In genomic region chr11:8477680-8478079, GRCh38 we compare ENCODE assay signal across 15 cellular contexts.
DNase-seq lines count a peak whose midpoint lies in the region; ATAC-seq and TF ChIP-seq lines count a peak whose summit lies in the region.
"Had no signal": no experiment of that assay in that cellular context is flagged by ENCODE, and none has a peak within 500 bp of the region (broad histone marks: within the 10 kb centered on the region; RNA-seq: fewer than 3 reads in every experiment).

No MANE protein-coding gene starts in this region.

- H3K27ac ChIP-seq in left ventricle myocardium inferior (replicated peaks) = no peak overlapping the region
- H3K27ac ChIP-seq in heart right ventricle = no peak overlapping the region
- H3K27ac ChIP-seq: BLaER1 had no signal

- H3K27me3 ChIP-seq in left ventricle myocardium inferior (ENCODE audit: low read depth) (no peaks in the 10 kb centered on the region), heart right ventricle (no peaks in the 10 kb centered on the region)
- H3K27me3 ChIP-seq: BLaER1 had no signal

- WGBS in heart right ventricle, 2 donors = 90 to 92% methylated on average over 1 of the region's 1 CpG

- no peak for DNase-seq in left ventricle myocardium inferior
- DNase-seq in T1000 (lab: John Stamatoyannopoulos, UW) = no peak
- no peak for DNase-seq in heart right ventricle
- DNase-seq in NCI-H510A treated with DMSO at 0.1 percent for 48 hours (lab: John Stamatoyannopoulos, UW) = no peak
- DNase-seq: activated CD4-positive, alpha-beta T cell treated with anti-CD3 and anti-CD28 coated beads, Interleukin-2, amount 50 U/mL, for 4 hours; activated naive CD4-positive, alpha-beta T cell treated with Interleukin-2 at 50 U/mL for 16 hours; cerebellar nuclear complex; H9; NCI-H1930; T-cell had no signal

- H3K36me3 ChIP-seq in left ventricle myocardium inferior (no peaks in the 10 kb centered on the region), heart right ventricle (no peaks in the 10 kb centered on the region)
- H3K36me3 ChIP-seq: BLaER1 had no signal

- no peaks in the 10 kb centered on the region for H3K9me3 ChIP-seq in left ventricle myocardium inferior (replicated peaks)
- no peaks in the 10 kb centered on the region for H3K9me3 ChIP-seq in heart right ventricle
- H3K9me3 ChIP-seq: BLaER1 had no signal

- intact Hi-C loops in left ventricle myocardium inferior (cut with micrococcal nuclease) = no loop called here
- intact Hi-C loops in heart right ventricle (cut with DNase I) = no loop called here

- H3K4me1 ChIP-seq in left ventricle myocardium inferior = no peaks in the 10 kb centered on the region
- H3K4me1 ChIP-seq in heart right ventricle = peaks cover 0 to 3% (median 0%) of the 10 kb centered on the region in 9 donors
- H3K4me1 ChIP-seq: BLaER1 had no signal

- H3K4me3 ChIP-seq in left ventricle myocardium inferior = no peak overlapping the region
- H3K4me3 ChIP-seq in heart right ventricle = no peak overlapping the region
- H3K4me3 ChIP-seq: BLaER1 had no signal

- peak; percentile 91 for ATAC-seq in GM18517 (IDR thresholded peaks at IDR 0.05; ENCODE audit: unreplicated experiment)
- ATAC-seq in GM21360 (IDR thresholded peaks at IDR 0.05; ENCODE audit: unreplicated experiment) = peak; percentile 94
- peak; percentile 95 for ATAC-seq in HG02884 (IDR thresholded peaks at IDR 0.05; ENCODE audit: unreplicated experiment)
- peak; percentile 90 for ATAC-seq in HG03469 (IDR thresholded peaks at IDR 0.05; ENCODE audit: unreplicated experiment)
- no peak for ATAC-seq in heart right ventricle
- ATAC-seq: T-cell had no signal

- TF ChIP-seq CTCF in left ventricle myocardium inferior (IDR thresholded peaks at IDR 0.05; ENCODE audit: borderline replicate concordance) (no peak), heart right ventricle (IDR thresholded peaks at IDR 0.05) (no peak)

Comparison
In these comparisons a context has a peak if more than half of its experiments do, and no peak if none do; other contexts are left out.
1. ATAC-seq: peak in GM18517 (single experiment), GM21360 (single experiment), HG02884 (single experiment) and HG03469 (single experiment); none in heart right ventricle (0 of 8).